ENCODE assay signal across 9 cellular contexts in genomic region chr9:132877447-132877817, GRCh38. TPM values are rescaled to one million over a fixed set of nuclear protein-coding genes. Genes with fewer than 3 reads are reported as not detected.
DNase-seq lines count a peak whose midpoint lies in the region; ATAC-seq, FAIRE-seq and TF ChIP-seq lines count a peak whose summit lies in the region.
"Had no signal": no experiment of that assay in that cellular context is flagged by ENCODE, and none has a peak within 500 bp of the region (broad histone marks: within the 10 kb centered on the region; RNA-seq: fewer than 3 reads in every experiment).

No MANE protein-coding gene starts in this region.

- H3K36me3 ChIP-seq in right atrium auricular region (no peaks in the 10 kb centered on the region), bronchial epithelial cell (ENCODE audit: control insufficient read depth, insufficient read depth, low read length) (no peaks in the 10 kb centered on the region), mucosa of stomach (ENCODE audit: control insufficient read depth, insufficient read depth, low read length) (no peaks in the 10 kb centered on the region)

- intact Hi-C loops in Right ventricle myocardium superior (cut with DNase I), result no loop called here

- H3K27me3 ChIP-seq in right atrium auricular region (no peaks in the 10 kb centered on the region), bronchial epithelial cell (ENCODE audit: control insufficient read depth, insufficient read depth, low read length) (no peaks in the 10 kb centered on the region), mucosa of stomach (ENCODE audit: control insufficient read depth, insufficient read depth, low read length) (peaks cover 5% of the 10 kb centered on the region)

- ATAC-seq in Right ventricle myocardium superior (ENCODE audit: poor library complexity), result no peak
- no peak for ATAC-seq in GM18505 (IDR thresholded peaks at IDR 0.05; ENCODE audit: unreplicated experiment)
- ATAC-seq in HG02798 (IDR thresholded peaks at IDR 0.05; ENCODE audit: poor library complexity, unreplicated experiment), result no peak

- H3K4me3 ChIP-seq in right atrium auricular region, result peak overlapping the region; percentile 93 to 94
- H3K4me3 ChIP-seq in bronchial epithelial cell (ENCODE audit: low read depth, low read length), result peak overlapping the region; percentile 93
- peak overlapping the region; percentile 72 for H3K4me3 ChIP-seq in mucosa of stomach (ENCODE audit: low read length)

- no peak for FAIRE-seq in bronchial epithelial cell (lab: Jason Lieb, UNC)
- FAIRE-seq: TTC549 had no signal

- TF ChIP-seq CTCF in right atrium auricular region (IDR thresholded peaks at IDR 0.05) (no peak), bronchial epithelial cell (IDR thresholded peaks at IDR 0.05; ENCODE audit: insufficient read depth, low read length, severe bottlenecking) (no peak)

- DNase-seq in right atrium auricular region (ENCODE audit: low spot score) (no peak), Right ventricle myocardium superior (no peak), bronchial epithelial cell (ENCODE audit: low read depth) (no peak), DMS79 (lab: John Stamatoyannopoulos, UW) (no peak)
- DNase-seq in activated CD8-positive, alpha-beta memory T cell treated with anti-CD3 and anti-CD28 coated beads for 24 hours, result no peak

- H3K27ac ChIP-seq in right atrium auricular region, result no peak overlapping the region

- H3K4me1 ChIP-seq in right atrium auricular region (peaks cover 0 to 18% of the 10 kb centered on the region in 2 donors), mucosa of stomach (ENCODE audit: control insufficient read depth, insufficient read depth, low read length) (peaks cover 10% of the 10 kb centered on the region)

- no peak for TF ChIP-seq POLR2A in GM18505 (IDR thresholded peaks at IDR 0.05; ENCODE audit: borderline replicate concordance, extremely low read depth, insufficient read depth, insufficient read length)

- peak overlapping the region; percentile 97 for H3K9ac ChIP-seq in mucosa of stomach (ENCODE audit: low read length)

- no peaks in the 10 kb centered on the region for H3K9me3 ChIP-seq in right atrium auricular region
- H3K9me3 ChIP-seq in mucosa of stomach (ENCODE audit: control insufficient read depth, low read length), result no peaks in the 10 kb centered on the region

RNA-seq across cellular contexts. Expression of gene AK8, which starts 0.7 kb away (rescaled TPM):
- total RNA-seq in right atrium auricular region (under 1 TPM in 1 of 2 donors, not detected in 1; 0.19 TPM), Right ventricle myocardium superior (0.22 TPM), bronchial epithelial cell (0.26 TPM in 1 of 2 replicates, not detected in the other)

RNA-seq across cellular contexts. Expression of gene SPACA9, which starts 1.3 kb away (rescaled TPM):
- total RNA-seq in right atrium auricular region (10 to 100 TPM in 1 of 2 donors, 1 to 10 TPM in 1; 8.1 to 17.1 TPM), Right ventricle myocardium superior (3.5 TPM), bronchial epithelial cell (0.79 and 2.3 TPM in 2 replicates)
